Comparison of ENCODE assay signal across 12 cellular contexts in the genomic region with DNA sequence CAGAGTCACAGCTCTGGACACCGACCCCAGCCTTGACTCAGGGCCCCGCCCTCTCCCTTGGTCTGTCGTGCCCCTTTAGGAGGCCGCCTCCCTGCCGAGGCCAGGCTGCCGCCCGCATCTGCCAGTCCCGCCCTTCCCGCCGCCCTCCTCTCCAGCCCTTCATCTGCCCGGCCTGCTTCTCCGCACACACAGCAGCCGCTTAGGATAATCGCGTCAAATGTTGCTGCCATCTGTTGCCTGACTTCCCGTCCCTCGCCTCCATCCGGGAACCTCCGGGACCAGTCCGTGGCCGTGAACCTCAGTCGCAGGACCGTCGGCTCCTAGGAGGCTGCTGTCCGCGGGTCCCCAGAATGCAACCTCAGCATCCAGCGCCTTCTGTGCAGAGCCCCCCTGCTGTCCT. TPM values are rescaled to one million over a fixed set of nuclear protein-coding genes. Genes with fewer than 3 reads are reported as not detected.
DNase-seq lines count a peak whose midpoint lies in the region; ATAC-seq lines count a peak whose summit lies in the region.
"Had no signal": no experiment of that assay in that cellular context is flagged by ENCODE, and none has a peak within 500 bp of the region (broad histone marks: within the 10 kb centered on the region; RNA-seq: fewer than 3 reads in every experiment).

No MANE protein-coding gene starts in this region.

- ATAC-seq in HG03280 (IDR thresholded peaks at IDR 0.05; ENCODE audit: unreplicated experiment): no peak
- ATAC-seq: stimulated activated naive CD8-positive, alpha-beta T cell treated with anti-CD3 and anti-CD28 coated beads, Interleukin-15, Interleukin-2, amounts not matched to agents 100 U/mL and 50 U/mL, for 24 hours had no signal

- DNase-seq in NCI-H2227 (lab: John Stamatoyannopoulos, UW; ENCODE audit: unreplicated experiment) (peak; percentile 41), NCI-H2227 treated with DMSO at 0.1 percent for 48 hours (lab: John Stamatoyannopoulos, UW) (no peak), NCI-H524 treated with DMSO at 0.1 percent for 48 hours (lab: John Stamatoyannopoulos, UW) (peak; percentile 90), cerebellum (ENCODE audit: low spot score) (peak; percentile 63), retina (peak; percentile 70), kidney tubule cell (ENCODE audit: low spot score) (no peak), occipital lobe (lab: John Stamatoyannopoulos, UW) (no peak)
- DNase-seq: DMS79 treated with DMSO at 0.1 percent for 48 hours; NCI-H187; NK-92 treated with Interleukin-12 subunit alpha and Interleukin-12 subunit beta, amount 100 ng/mL, for 24 hours; stimulated activated naive CD8-positive, alpha-beta T cell treated with anti-CD3 and anti-CD28 coated beads, Interleukin-15, Interleukin-2, amounts not matched to agents 100 U/mL and 50 U/mL, for 24 hours had no signal

RNA-seq across cellular contexts. Expression of gene GSE1, which starts 11.9 kb away (rescaled TPM):
- total RNA-seq in cerebellum (45.9 TPM), occipital lobe (18.4 TPM)

Comparison
In these comparisons a context has a peak if more than half of its experiments do, and no peak if none do; other contexts are left out.
1. DNase-seq: peak in NCI-H2227 (single experiment), NCI-H524 treated with DMSO at 0.1 percent for 48 hours (single experiment), cerebellum (single experiment) and retina (single experiment); none in NCI-H2227 treated with DMSO at 0.1 percent for 48 hours (single experiment), kidney tubule cell (single experiment) and occipital lobe (single experiment).